Comparison of ENCODE assay signal across 11 cellular contexts in genomic region chr19:6480843-6481415, GRCh38. TPM values are rescaled to one million over a fixed set of nuclear protein-coding genes. Genes with fewer than 3 reads are reported as not detected.
DNase-seq lines count a peak whose midpoint lies in the region; ATAC-seq, FAIRE-seq and TF ChIP-seq lines count a peak whose summit lies in the region.
"Had no signal": no experiment of that assay in that cellular context is flagged by ENCODE, and none has a peak within 500 bp of the region (broad histone marks: within the 10 kb centered on the region; RNA-seq: fewer than 3 reads in every experiment).

No MANE protein-coding gene starts in this region.

- H3K27me3 Mint-ChIP-seq in activated naive CD8-positive, alpha-beta T cell treated with anti-CD3 and anti-CD28 coated beads, Interleukin-2, amount 10 ng/mL, durations not matched to agents 7 days and 5 days = no peaks in the 10 kb centered on the region

- H3K27ac Mint-ChIP-seq in activated naive CD8-positive, alpha-beta T cell treated with anti-CD3 and anti-CD28 coated beads, Interleukin-2, amount 10 ng/mL, durations not matched to agents 7 days and 5 days = peak overlapping the region; percentile 99

- peak; percentile 37 for ATAC-seq in activated naive CD8-positive, alpha-beta T cell treated with anti-CD3 and anti-CD28 coated beads, Interleukin-2, amount 10 ng/mL, durations not matched to agents 7 days and 5 days (ENCODE audit: low read depth)
- ATAC-seq in sciatic nerve = peak; percentile 28
- ATAC-seq in GM19467 (IDR thresholded peaks at IDR 0.05; ENCODE audit: unreplicated experiment) = no peak

- no peak for DNase-seq in HTR-8/SVneo (ENCODE audit: insufficient read length, low spot score)
- DNase-seq in activated naive CD8-positive, alpha-beta T cell treated with anti-CD3 and anti-CD28 coated beads, Interleukin-2, amount 10 ng/mL, durations not matched to agents 7 days and 5 days = peak; percentile 51
- DNase-seq in sciatic nerve (ENCODE audit: low spot score) = no peak
- DNase-seq in amygdala (lab: John Stamatoyannopoulos, UW) = no peak
- DNase-seq in NCI-H510A (lab: John Stamatoyannopoulos, UW) = no peak
- no peak for DNase-seq in NCI-H1092 treated with DMSO at 0.1 percent for 48 hours (lab: John Stamatoyannopoulos, UW)

- H3K4me1 Mint-ChIP-seq in activated naive CD8-positive, alpha-beta T cell treated with anti-CD3 and anti-CD28 coated beads, Interleukin-2, amount 10 ng/mL, durations not matched to agents 7 days and 5 days = peaks cover 24% of the 10 kb centered on the region

- no peak for TF ChIP-seq CTCF in GM12875 (IDR thresholded peaks at IDR 0.05; ENCODE audit: borderline replicate concordance, insufficient read depth, low read depth, low read length)

- peak overlapping the region; percentile 100 for H3K4me3 Mint-ChIP-seq in activated naive CD8-positive, alpha-beta T cell treated with anti-CD3 and anti-CD28 coated beads, Interleukin-2, amount 10 ng/mL, durations not matched to agents 7 days and 5 days

- intact Hi-C loops in sciatic nerve (cut with DNase I) = no loop called here

- peak; percentile 69 for FAIRE-seq in HTR-8/SVneo (lab: Jason Lieb, UNC)
- FAIRE-seq: endometrium had no signal

- H3K9me3 Mint-ChIP-seq in activated naive CD8-positive, alpha-beta T cell treated with anti-CD3 and anti-CD28 coated beads, Interleukin-2, amount 10 ng/mL, durations not matched to agents 7 days and 5 days = no peaks in the 10 kb centered on the region

- peaks cover 17% of the 10 kb centered on the region for H3K36me3 Mint-ChIP-seq in activated naive CD8-positive, alpha-beta T cell treated with anti-CD3 and anti-CD28 coated beads, Interleukin-2, amount 10 ng/mL, durations not matched to agents 7 days and 5 days

- POLR2A ChIA-PET in activated naive CD8-positive, alpha-beta T cell treated with anti-CD3 and anti-CD28 coated beads, Interleukin-2, amount 10 ng/mL, durations not matched to agents 7 days and 5 days (lab: Charles Lee) = interaction anchor here (0.6 to 2.3 kb wide), 22 partner anchors 9 to 382 kb away, joined by 3 to 26 read pairs (median 4); partner anchors contain the start of genes ALKBH7, CLPP, CRB3 and KHSRP

- peak overlapping the region; percentile 92 for H3K4me3 ChIP-seq in GM12875 (ENCODE audit: low read depth, low read length)

RNA-seq across cellular contexts. Expression of gene DENND1C, which starts 0.7 kb away (rescaled TPM):
- 100 to 1,000 TPM; 126 to 130 TPM for total RNA-seq in activated naive CD8-positive, alpha-beta T cell treated with anti-CD3 and anti-CD28 coated beads, Interleukin-2, amount 10 ng/mL, durations not matched to agents 7 days and 5 days
- 5.5 TPM for total RNA-seq in sciatic nerve
- total RNA-seq: Daoy had no signal

RNA-seq across cellular contexts. Expression of gene CRB3, which starts 16.9 kb away (rescaled TPM):
- 1 to 10 TPM; 2.7 to 3.5 TPM for total RNA-seq in activated naive CD8-positive, alpha-beta T cell treated with anti-CD3 and anti-CD28 coated beads, Interleukin-2, amount 10 ng/mL, durations not matched to agents 7 days and 5 days
- not detected for total RNA-seq in sciatic nerve
- total RNA-seq: Daoy had no signal

RNA-seq across cellular contexts. Expression of gene TUBB4A, which starts 21.2 kb away (rescaled TPM):
- total RNA-seq in activated naive CD8-positive, alpha-beta T cell treated with anti-CD3 and anti-CD28 coated beads, Interleukin-2, amount 10 ng/mL, durations not matched to agents 7 days and 5 days = 10 to 100 TPM in 1 of 2 experiments, 1 to 10 TPM in 1; 8.7 to 11.6 TPM
- 47.8 TPM for total RNA-seq in sciatic nerve

RNA-seq across cellular contexts. Expression of gene SLC25A23, which starts 21.3 kb away (rescaled TPM):
- total RNA-seq in activated naive CD8-positive, alpha-beta T cell treated with anti-CD3 and anti-CD28 coated beads, Interleukin-2, amount 10 ng/mL, durations not matched to agents 7 days and 5 days = 10 to 100 TPM; 35.5 to 38.3 TPM
- 61.9 TPM for total RNA-seq in sciatic nerve

RNA-seq across cellular contexts. Expression of gene SLC25A41, which starts 47.4 kb away (rescaled TPM):
- 1 to 10 TPM in 1 of 2 experiments, under 1 TPM in 1; 0.91 to 1.0 TPM for total RNA-seq in activated naive CD8-positive, alpha-beta T cell treated with anti-CD3 and anti-CD28 coated beads, Interleukin-2, amount 10 ng/mL, durations not matched to agents 7 days and 5 days
- 0.27 TPM for total RNA-seq in sciatic nerve
- total RNA-seq: Daoy, kidney epithelial cell had no signal

Comparison
In these comparisons a context has a peak if more than half of its experiments do, and no peak if none do; other contexts are left out.
1. RNA of gene DENND1C, which starts 0.7 kb away (total RNA-seq): 126 to 130 TPM in activated naive CD8-positive, alpha-beta T cell treated with anti-CD3 and anti-CD28 coated beads, Interleukin-2, amount 10 ng/mL, durations not matched to agents 7 days and 5 days; 5.5 TPM in sciatic nerve (single experiment); every median in the first group is over 10 times any median in the second.